9 cellular contexts compared by ENCODE assay signal in genomic region chr12:119115296-119115905, GRCh38.
A peak's percentile ranks its signal among the peaks of the same experiment; 100 is the strongest.
DNase-seq lines count a peak whose midpoint lies in the region; ATAC-seq and TF ChIP-seq lines count a peak whose summit lies in the region.
"Had no signal": no experiment of that assay in that cellular context is flagged by ENCODE, and none has a peak within 500 bp of the region (broad histone marks: within the 10 kb centered on the region; RNA-seq: fewer than 3 reads in every experiment).

No MANE protein-coding gene starts in this region.

- DNase-seq in GM12864 (ENCODE audit: low read depth), result peak; percentile 5
- DNase-seq in NCI-H2107 treated with DMSO at 0.1 percent for 48 hours (lab: John Stamatoyannopoulos, UW; ENCODE audit: unreplicated experiment), result peak; percentile 60
- peak; percentile 5 for DNase-seq in activated naive CD8-positive, alpha-beta T cell treated with anti-CD3 and anti-CD28 coated beads for 36 hours
- no peak for DNase-seq in right atrium auricular region (ENCODE audit: low spot score)
- peak; percentile 1 for DNase-seq in smooth muscle cell (lab: John Stamatoyannopoulos, UW; ENCODE audit: unreplicated experiment)
- no peak for DNase-seq in posterior vena cava (ENCODE audit: low spot score)

- TF ChIP-seq CTCF in C4-2B (conservative IDR thresholded peaks at IDR 0.05) (peak; percentile 89), GM12864 (IDR thresholded peaks at IDR 0.05; ENCODE audit: low read depth, low read length, missing control alignments) (peak; percentile 83), right atrium auricular region (IDR thresholded peaks at IDR 0.05) (peak; percentile 93 to 95), smooth muscle cell (IDR thresholded peaks at IDR 0.05; ENCODE audit: borderline replicate concordance, insufficient read depth, poor library complexity, severe bottlenecking) (peak; percentile 96)

- H3K4me3 Mint-ChIP-seq in activated naive CD8-positive, alpha-beta T cell treated with anti-CD3 and anti-CD28 coated beads for 36 hours, result no peak overlapping the region

- H4K20me1 ChIP-seq in smooth muscle cell (ENCODE audit: low read depth), result no peaks in the 10 kb centered on the region

- intact Hi-C loops in posterior vena cava (cut with DNase I), result loop anchor here (1.0 to 2.0 kb wide), 2 partner anchors 294 to 297 kb away; no protein-coding TSS in a partner anchor

- no peaks in the 10 kb centered on the region for H3K79me2 ChIP-seq in smooth muscle cell (ENCODE audit: low read depth)

- no peak for ATAC-seq in GM18502 (IDR thresholded peaks at IDR 0.05; ENCODE audit: poor library complexity, unreplicated experiment)

- H3K36me3 Mint-ChIP-seq in activated naive CD8-positive, alpha-beta T cell treated with anti-CD3 and anti-CD28 coated beads for 36 hours, result no peaks in the 10 kb centered on the region

- H3K9me3 Mint-ChIP-seq in activated naive CD8-positive, alpha-beta T cell treated with anti-CD3 and anti-CD28 coated beads for 36 hours, result peaks cover 3% of the 10 kb centered on the region

- H3K9ac ChIP-seq in smooth muscle cell (ENCODE audit: low read depth), result no peak overlapping the region

- peaks cover 8% of the 10 kb centered on the region for H3K27me3 Mint-ChIP-seq in activated naive CD8-positive, alpha-beta T cell treated with anti-CD3 and anti-CD28 coated beads for 36 hours

- no peaks in the 10 kb centered on the region for H3K9me3 ChIP-seq in right atrium auricular region
- no peaks in the 10 kb centered on the region for H3K9me3 ChIP-seq in smooth muscle cell (replicated peaks; ENCODE audit: low read depth)
- H3K9me3 ChIP-seq: SJSA1 had no signal

- no peaks in the 10 kb centered on the region for H3K4me1 Mint-ChIP-seq in activated naive CD8-positive, alpha-beta T cell treated with anti-CD3 and anti-CD28 coated beads for 36 hours

- H3K27ac ChIP-seq in C4-2B (no peak overlapping the region), right atrium auricular region (no peak overlapping the region), smooth muscle cell (ENCODE audit: low read depth) (peak overlapping the region; percentile 42)
- H3K27ac ChIP-seq: SJSA1 had no signal

- H3K4me3 ChIP-seq in GM12864 (ENCODE audit: low read depth, low read length) (no peak overlapping the region), right atrium auricular region (no peak overlapping the region), smooth muscle cell (no peak overlapping the region)
- H3K4me3 ChIP-seq: SJSA1 had no signal

- H3K4me1 ChIP-seq in right atrium auricular region, result no peaks in the 10 kb centered on the region
- H3K4me1 ChIP-seq in smooth muscle cell (ENCODE audit: low read depth), result no peaks in the 10 kb centered on the region
- H3K4me1 ChIP-seq: SJSA1 had no signal

- H3K36me3 ChIP-seq in right atrium auricular region, result no peaks in the 10 kb centered on the region
- H3K36me3 ChIP-seq in smooth muscle cell (ENCODE audit: low read depth), result no peaks in the 10 kb centered on the region
- H3K36me3 ChIP-seq: SJSA1 had no signal

- H3K4me2 ChIP-seq in smooth muscle cell, result no peak overlapping the region

- H2AFZ ChIP-seq in smooth muscle cell (ENCODE audit: low read depth), result no peak overlapping the region

- H3F3A ChIP-seq in smooth muscle cell (ENCODE audit: low read depth), result no peaks in the 10 kb centered on the region

- H3K27me3 ChIP-seq in right atrium auricular region, result no peaks in the 10 kb centered on the region
- peaks cover 3% of the 10 kb centered on the region for H3K27me3 ChIP-seq in smooth muscle cell (ENCODE audit: low read depth)
- H3K27me3 ChIP-seq: SJSA1 had no signal

- WGBS in smooth muscle cell (ENCODE audit: low lambda C conversion rate), result 45% methylated on average over 2 of the region's 2 CpGs

- H3K27ac Mint-ChIP-seq in activated naive CD8-positive, alpha-beta T cell treated with anti-CD3 and anti-CD28 coated beads for 36 hours, result no peak overlapping the region

Comparison
In these comparisons a context has a peak if more than half of its experiments do, and no peak if none do; other contexts are left out.
1. DNase-seq: peak in GM12864 (single experiment), NCI-H2107 treated with DMSO at 0.1 percent for 48 hours (single experiment), activated naive CD8-positive, alpha-beta T cell treated with anti-CD3 and anti-CD28 coated beads for 36 hours (single experiment) and smooth muscle cell (single experiment); none in right atrium auricular region (single experiment) and posterior vena cava (single experiment).
2. Peak in every context shown above with its lines, with median percentiles within 50 percentile points of each other: CTCF ChIP-seq.